In genomic region chr21:45596704-45597318, GRCh38 we compare ENCODE assay signal across 1 cellular context.
TF ChIP-seq lines count a peak whose summit lies in the region.

No MANE protein-coding gene starts in this region.

TF ChIP-seq in HepG2, 621 proteins besides CTCF, POLR2A, EP300 and RAD21 (continued from another document):
- TF ChIP-seq UBTF (CRISPR knock-in tag; IDR thresholded peaks at IDR 0.05), result peak; percentile 56
- TF ChIP-seq BRCA1 (CRISPR knock-in tag; IDR thresholded peaks at IDR 0.05), result no peak
- TF ChIP-seq ELF3 (CRISPR knock-in tag; IDR thresholded peaks at IDR 0.05), result peak; percentile 24; the same call in 1 of the 2 replicates
- TF ChIP-seq GABPB1 (CRISPR knock-in tag; IDR thresholded peaks at IDR 0.05), result 0 out of 2 replicates have a peak, but pooled peaks have one; percentile 31
- no peak for TF ChIP-seq ZNF792 (CRISPR knock-in tag; IDR thresholded peaks at IDR 0.05)
- TF ChIP-seq STAG1 (CRISPR knock-in tag; IDR thresholded peaks at IDR 0.05), result peak; percentile 86
- TF ChIP-seq SOX13 (IDR thresholded peaks at IDR 0.05), result no peak
- no peak for TF ChIP-seq SOX13 (CRISPR knock-in tag; conservative IDR thresholded peaks at IDR 0.05 in 1 of 2, IDR thresholded peaks at IDR 0.05 in 1 of 2)
- peak; percentile 69 for TF ChIP-seq PATZ1 (CRISPR knock-in tag; IDR thresholded peaks at IDR 0.05)
- TF ChIP-seq MAZ (IDR thresholded peaks at IDR 0.05; ENCODE audit: borderline replicate concordance, low read depth, low read length), result no peak
- no peak for TF ChIP-seq MAZ (CRISPR knock-in tag; IDR thresholded peaks at IDR 0.05; ENCODE audit: low read depth)
- TF ChIP-seq NCOA1 (CRISPR knock-in tag; IDR thresholded peaks at IDR 0.05), result no peak
- no peak for TF ChIP-seq ZBTB3 (CRISPR knock-in tag; IDR thresholded peaks at IDR 0.05; ENCODE audit: borderline replicate concordance, low read depth)
- TF ChIP-seq TEAD2 (CRISPR knock-in tag; IDR thresholded peaks at IDR 0.05), result no peak
- peak; percentile 45 for TF ChIP-seq SAP130 (CRISPR knock-in tag; IDR thresholded peaks at IDR 0.05; ENCODE audit: low read depth)
- TF ChIP-seq MTA3 (CRISPR knock-in tag; IDR thresholded peaks at IDR 0.05), result no peak
- no peak for TF ChIP-seq RFX3 (CRISPR knock-in tag; IDR thresholded peaks at IDR 0.05)
- TF ChIP-seq REPIN1 (CRISPR knock-in tag; IDR thresholded peaks at IDR 0.05; ENCODE audit: borderline replicate concordance, low read depth), result no peak
- TF ChIP-seq KMT2B (CRISPR knock-in tag; IDR thresholded peaks at IDR 0.05), result no peak
- TF ChIP-seq NFRKB (IDR thresholded peaks at IDR 0.05), result no peak
- 0 out of 2 replicates have a peak, but pooled peaks have one; percentile 71 for TF ChIP-seq ZNF251 (CRISPR knock-in tag; IDR thresholded peaks at IDR 0.05)
- no peak for TF ChIP-seq ZFP1 (CRISPR knock-in tag; IDR thresholded peaks at IDR 0.05)
- TF ChIP-seq ARID3A (IDR thresholded peaks at IDR 0.05; ENCODE audit: low read depth, low read length), result peak; percentile 31; the same call in 1 of the 2 replicates
- TF ChIP-seq ETV5 (CRISPR knock-in tag; IDR thresholded peaks at IDR 0.05; ENCODE audit: borderline replicate concordance), result 0 out of 2 replicates have a peak, but pooled peaks have one; percentile 18
- TF ChIP-seq TBX2 (CRISPR knock-in tag; IDR thresholded peaks at IDR 0.05; ENCODE audit: borderline replicate concordance), result no peak; the same call in 1 of the 2 replicates
- TF ChIP-seq PTBP1 (IDR thresholded peaks at IDR 0.05; ENCODE audit: low read depth, low read length, poor library complexity, severe bottlenecking), result no peak
- TF ChIP-seq ZSCAN9 (CRISPR knock-in tag; IDR thresholded peaks at IDR 0.05; ENCODE audit: borderline replicate concordance), result no peak
- TF ChIP-seq HOXA9 (CRISPR knock-in tag; IDR thresholded peaks at IDR 0.05; ENCODE audit: borderline replicate concordance), result no peak
- TF ChIP-seq HMGXB3 (CRISPR knock-in tag; IDR thresholded peaks at IDR 0.05; ENCODE audit: borderline replicate concordance), result no peak
- no peak for TF ChIP-seq ZNF382 (CRISPR knock-in tag; IDR thresholded peaks at IDR 0.05; ENCODE audit: borderline replicate concordance)
- no peak for TF ChIP-seq TMF1 (CRISPR knock-in tag; IDR thresholded peaks at IDR 0.05; ENCODE audit: low read depth)
- TF ChIP-seq ZNF687 (CRISPR knock-in tag; IDR thresholded peaks at IDR 0.05), result peak; percentile 35
- no peak for TF ChIP-seq ZSCAN30 (CRISPR knock-in tag; IDR thresholded peaks at IDR 0.05)
- no peak for TF ChIP-seq CEBPB (IDR thresholded peaks at IDR 0.05; ENCODE audit: borderline replicate concordance, low read depth, low read length)
- TF ChIP-seq SCMH1 (CRISPR knock-in tag; IDR thresholded peaks at IDR 0.05; ENCODE audit: borderline replicate concordance), result no peak
- no peak for TF ChIP-seq ATM (IDR thresholded peaks at IDR 0.05; ENCODE audit: borderline replicate concordance)
- TF ChIP-seq ZNF589 (CRISPR knock-in tag; conservative IDR thresholded peaks at IDR 0.05), result no peak
- TF ChIP-seq ZNF839 (CRISPR knock-in tag; IDR thresholded peaks at IDR 0.05; ENCODE audit: borderline replicate concordance), result no peak
- TF ChIP-seq SMC3 (IDR thresholded peaks at IDR 0.05; ENCODE audit: low read length), result peak; percentile 78
- no peak for TF ChIP-seq ATF5 (CRISPR knock-in tag; IDR thresholded peaks at IDR 0.05; ENCODE audit: low read depth)
- TF ChIP-seq CEBPG (CRISPR knock-in tag; IDR thresholded peaks at IDR 0.05), result 0 out of 2 replicates have a peak, but pooled peaks have one; percentile 11
- TF ChIP-seq ZNF772 (CRISPR knock-in tag; IDR thresholded peaks at IDR 0.05), result no peak
- TF ChIP-seq TCF7L2 (IDR thresholded peaks at IDR 0.05; ENCODE audit: low read depth, low read length), result no peak
